12 cellular contexts compared by ENCODE assay signal in the genomic region with DNA sequence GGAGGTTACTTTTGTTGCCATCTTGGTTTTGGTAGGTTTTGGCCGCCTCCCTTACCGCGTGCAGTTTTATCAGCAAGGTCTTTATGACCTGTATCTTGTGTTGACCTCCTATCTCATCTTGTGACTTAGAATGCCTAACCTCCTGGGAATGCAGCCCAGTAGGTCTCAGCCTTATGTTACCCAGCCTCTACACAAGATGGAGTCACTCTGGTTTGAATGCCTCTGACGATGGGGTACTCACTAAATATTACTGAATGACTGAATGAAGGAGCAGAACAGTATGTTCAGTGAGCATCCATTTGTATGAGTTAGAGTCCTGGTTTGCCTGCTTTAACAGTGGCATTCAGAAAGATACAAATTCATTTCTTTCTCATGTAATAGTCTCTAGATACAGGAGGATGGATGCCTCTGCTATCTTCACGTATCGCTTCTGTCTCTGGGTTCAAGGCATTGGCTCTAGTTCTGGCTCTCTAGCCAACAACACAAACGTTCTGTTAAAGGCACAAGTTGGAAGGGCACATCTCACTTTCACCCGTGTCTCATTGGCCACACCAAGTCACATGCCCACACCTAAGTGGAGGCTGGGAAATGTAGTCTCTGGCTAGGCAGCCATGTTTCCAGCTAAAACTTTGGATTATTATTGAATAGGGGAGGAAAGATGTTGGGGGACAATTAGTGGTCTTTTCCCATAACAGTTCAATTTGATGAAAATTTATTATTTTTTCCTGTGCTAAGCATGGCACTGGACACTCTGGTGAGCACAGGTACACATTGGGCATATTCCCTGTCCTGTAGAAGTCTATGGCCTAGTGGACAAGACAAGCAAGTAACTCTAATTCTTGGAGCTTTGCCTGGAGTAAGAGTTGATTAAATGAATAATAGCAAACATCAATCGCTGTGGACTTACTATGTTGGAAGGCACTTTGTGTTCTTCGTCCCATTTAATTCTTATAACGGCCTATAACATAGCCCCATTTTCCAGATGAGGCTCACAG.
DNase-seq lines count a peak whose midpoint lies in the region; TF ChIP-seq lines count a peak whose summit lies in the region.
"Had no signal": no experiment of that assay in that cellular context is flagged by ENCODE, and none has a peak within 500 bp of the region (broad histone marks: within the 10 kb centered on the region; RNA-seq: fewer than 3 reads in every experiment).

No MANE protein-coding gene starts in this region.

- H3K36me3 ChIP-seq in parathyroid adenoma (ENCODE audit: control insufficient read depth, insufficient read depth, low read length) = no peaks in the 10 kb centered on the region

- H3K79me2 ChIP-seq in parathyroid adenoma = no peaks in the 10 kb centered on the region

- H3K4me3 ChIP-seq in parathyroid adenoma (ENCODE audit: low read depth, low read length) = no peak overlapping the region

- no peak overlapping the region for H3K9ac ChIP-seq in parathyroid adenoma

- H3K4me2 ChIP-seq in parathyroid adenoma (ENCODE audit: low read length) = no peak overlapping the region

- no peaks in the 10 kb centered on the region for H3K27me3 ChIP-seq in parathyroid adenoma (ENCODE audit: control insufficient read depth, insufficient read depth, low read length)

- H3K9me3 ChIP-seq in parathyroid adenoma (ENCODE audit: control insufficient read depth, low read length) = no peaks in the 10 kb centered on the region

- peak; percentile 2 for DNase-seq in NCI-H1694 (lab: John Stamatoyannopoulos, UW)
- no peak for DNase-seq in NCI-H1694 treated with DMSO at 0.1 percent for 48 hours (lab: John Stamatoyannopoulos, UW)
- DNase-seq in NCI-H446 treated with DMSO at 0.1 percent for 48 hours (lab: John Stamatoyannopoulos, UW) = peak; percentile 5
- DNase-seq in ecto neural progenitor cell (ENCODE audit: low spot score) = peak; percentile 70
- no peak for DNase-seq in DMS79 treated with DMSO at 0.1 percent for 48 hours (lab: John Stamatoyannopoulos, UW)
- DNase-seq in HK-2 (ENCODE audit: unreplicated experiment) = no peak
- DNase-seq in NCI-H1092 (lab: John Stamatoyannopoulos, UW) = no peak
- DNase-seq: activated CD4-positive, alpha-beta T cell treated with anti-CD3 and anti-CD28 coated beads for 1 hour; kidney; NCI-H187 treated with DMSO at 0.1 percent for 48 hours; stimulated activated CD4-positive, alpha-beta T cell treated with anti-CD3 and anti-CD28 coated beads, Interleukin-12 subunit alpha, Interleukin-12 subunit beta, amount 100 ng/mL, for 4 hours had no signal

- no peaks in the 10 kb centered on the region for H3K4me1 ChIP-seq in parathyroid adenoma

- H2AFZ ChIP-seq in parathyroid adenoma = peak overlapping the region; percentile 36

- no peak for TF ChIP-seq CTCF in parathyroid adenoma (IDR thresholded peaks at IDR 0.05)

- no peak overlapping the region for H3K27ac ChIP-seq in parathyroid adenoma

Comparison
In these comparisons a context has a peak if more than half of its experiments do, and no peak if none do; other contexts are left out.
1. DNase-seq: peak in NCI-H1694 (single experiment), NCI-H446 treated with DMSO at 0.1 percent for 48 hours (single experiment) and ecto neural progenitor cell (single experiment); none in NCI-H1694 treated with DMSO at 0.1 percent for 48 hours (single experiment), DMS79 treated with DMSO at 0.1 percent for 48 hours (single experiment), HK-2 (single experiment) and NCI-H1092 (single experiment).